Comparison of ENCODE assay signal across 11 cellular contexts in the genomic region with DNA sequence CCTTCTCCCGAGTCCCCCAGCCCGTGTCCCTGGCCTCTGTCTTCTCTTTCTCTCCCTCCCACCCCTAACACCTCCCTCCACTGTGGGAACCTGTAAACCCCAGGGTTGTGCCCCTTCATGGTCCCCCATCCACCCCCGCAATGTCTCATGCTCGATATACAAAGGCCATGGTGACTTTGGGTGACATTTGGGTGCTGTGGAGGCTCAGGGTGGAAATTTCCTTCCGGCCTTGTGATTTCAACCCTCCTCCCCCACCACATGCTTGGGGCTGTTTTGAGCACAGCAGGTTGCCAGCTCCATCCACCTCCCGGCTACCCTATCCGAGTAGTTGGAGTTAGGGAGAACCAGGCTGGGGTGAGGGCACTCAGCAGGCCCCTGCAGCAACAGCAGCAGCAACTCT. TPM values are rescaled to one million over a fixed set of nuclear protein-coding genes. Genes with fewer than 3 reads are reported as not detected.
DNase-seq lines count a peak whose midpoint lies in the region; ATAC-seq lines count a peak whose summit lies in the region.
"Had no signal": no experiment of that assay in that cellular context is flagged by ENCODE, and none has a peak within 500 bp of the region (broad histone marks: within the 10 kb centered on the region; RNA-seq: fewer than 3 reads in every experiment).

No MANE protein-coding gene starts in this region.

- DNase-seq in T-cell (peak in 18 of 34 experiments; percentile 10 to 45 (median 25)), NCI-H82 treated with DMSO at 0.1 percent for 48 hours (lab: John Stamatoyannopoulos, UW; ENCODE audit: unreplicated experiment) (no peak), left colon (no peak)
- DNase-seq in activated T-cell treated with anti-CD3 and anti-CD28 coated beads, Interleukin-2, amount 50 U/mL, for 24 hours, result peak; percentile 70
- no peak for DNase-seq in natural killer cell treated with Interleukin-12 subunit alpha and Interleukin-12 subunit beta and Interleukin-15 and Interleukin-18, amount 100 ng/mL, for 72 hours (ENCODE audit: low spot score)
- DNase-seq in stimulated activated naive B cell treated with anti-CD40 and anti-IgM and Interleukin-4, amounts not matched to agents 10 μg/mL and 1 μg/mL and 100 μg/mL, for 72 hours, result peak; percentile 29
- DNase-seq: colonic mucosa, heart right ventricle, NCI-H2081 treated with DMSO at 0.1 percent for 48 hours had no signal

- H3K4me3 Mint-ChIP-seq in T-cell, result peak overlapping the region in 1 of 3 donors; percentile 46
- H3K4me3 Mint-ChIP-seq in activated T-cell treated with anti-CD3 and anti-CD28 coated beads, Interleukin-2, amount 50 U/mL, for 24 hours, result peak overlapping the region; percentile 38
- peak overlapping the region; percentile 48 for H3K4me3 Mint-ChIP-seq in natural killer cell treated with Interleukin-12 subunit alpha and Interleukin-12 subunit beta and Interleukin-15 and Interleukin-18, amount 100 ng/mL, for 72 hours
- H3K4me3 Mint-ChIP-seq in stimulated activated naive B cell treated with anti-CD40 and anti-IgM and Interleukin-4, amounts not matched to agents 10 μg/mL and 1 μg/mL and 100 μg/mL, for 72 hours, result no peak overlapping the region

- H3K27me3 Mint-ChIP-seq in T-cell, result no peaks in the 10 kb centered on the region
- no peaks in the 10 kb centered on the region for H3K27me3 Mint-ChIP-seq in activated T-cell treated with anti-CD3 and anti-CD28 coated beads, Interleukin-2, amount 50 U/mL, for 24 hours
- H3K27me3 Mint-ChIP-seq in natural killer cell treated with Interleukin-12 subunit alpha and Interleukin-12 subunit beta and Interleukin-15 and Interleukin-18, amount 100 ng/mL, for 72 hours, result no peaks in the 10 kb centered on the region
- H3K27me3 Mint-ChIP-seq in stimulated activated naive B cell treated with anti-CD40 and anti-IgM and Interleukin-4, amounts not matched to agents 10 μg/mL and 1 μg/mL and 100 μg/mL, for 72 hours, result no peaks in the 10 kb centered on the region

- peak; percentile 36 to 58 (median 46) for ATAC-seq in T-cell (replicated peaks in 1 of 4)
- peak in 1 of 2 donors; percentile 41 for ATAC-seq in natural killer cell treated with Interleukin-12 subunit alpha and Interleukin-12 subunit beta and Interleukin-15 and Interleukin-18, amount 100 ng/mL, for 72 hours
- peak; percentile 45 to 60 for ATAC-seq in stimulated activated naive B cell treated with anti-CD40 and anti-IgM and Interleukin-4, amounts not matched to agents 10 μg/mL and 1 μg/mL and 100 μg/mL, for 72 hours (replicated peaks)
- ATAC-seq in HG02763 (IDR thresholded peaks at IDR 0.05; ENCODE audit: unreplicated experiment), result no peak
- ATAC-seq in HG02981 (IDR thresholded peaks at IDR 0.05; ENCODE audit: unreplicated experiment), result no peak
- no peak for ATAC-seq in left colon
- ATAC-seq: heart right ventricle had no signal

- H3K4me1 Mint-ChIP-seq in T-cell, result peaks cover 40 to 64% (median 58%) of the 10 kb centered on the region in 3 donors
- peaks cover 83% of the 10 kb centered on the region for H3K4me1 Mint-ChIP-seq in activated T-cell treated with anti-CD3 and anti-CD28 coated beads, Interleukin-2, amount 50 U/mL, for 24 hours (ENCODE audit: low read depth)
- H3K4me1 Mint-ChIP-seq in natural killer cell treated with Interleukin-12 subunit alpha and Interleukin-12 subunit beta and Interleukin-15 and Interleukin-18, amount 100 ng/mL, for 72 hours (ENCODE audit: low read depth in 2 of 2), result peaks cover 52 to 57% of the 10 kb centered on the region in 2 donors
- H3K4me1 Mint-ChIP-seq in stimulated activated naive B cell treated with anti-CD40 and anti-IgM and Interleukin-4, amounts not matched to agents 10 μg/mL and 1 μg/mL and 100 μg/mL, for 72 hours, result peaks cover 50 to 62% of the 10 kb centered on the region in 2 donors

- peaks cover 33% of the 10 kb centered on the region for H3K36me3 Mint-ChIP-seq in T-cell
- H3K36me3 Mint-ChIP-seq in activated T-cell treated with anti-CD3 and anti-CD28 coated beads, Interleukin-2, amount 50 U/mL, for 24 hours (ENCODE audit: low read depth), result peaks cover 99% of the 10 kb centered on the region
- H3K36me3 Mint-ChIP-seq in natural killer cell treated with Interleukin-12 subunit alpha and Interleukin-12 subunit beta and Interleukin-15 and Interleukin-18, amount 100 ng/mL, for 72 hours, result peaks cover 6% of the 10 kb centered on the region
- H3K36me3 Mint-ChIP-seq in stimulated activated naive B cell treated with anti-CD40 and anti-IgM and Interleukin-4, amounts not matched to agents 10 μg/mL and 1 μg/mL and 100 μg/mL, for 72 hours, result peaks cover 73 to 76% of the 10 kb centered on the region in 2 donors

- intact Hi-C loops in left colon (cut with DNase I, micrococcal nuclease), result no loop called here

- CTCF ChIA-PET in T-cell (lab: Charles Lee), result no interaction called here

- H3K9me3 Mint-ChIP-seq in T-cell, result no peaks in the 10 kb centered on the region
- no peaks in the 10 kb centered on the region for H3K9me3 Mint-ChIP-seq in activated T-cell treated with anti-CD3 and anti-CD28 coated beads, Interleukin-2, amount 50 U/mL, for 24 hours
- H3K9me3 Mint-ChIP-seq in natural killer cell treated with Interleukin-12 subunit alpha and Interleukin-12 subunit beta and Interleukin-15 and Interleukin-18, amount 100 ng/mL, for 72 hours, result no peaks in the 10 kb centered on the region
- H3K9me3 Mint-ChIP-seq in stimulated activated naive B cell treated with anti-CD40 and anti-IgM and Interleukin-4, amounts not matched to agents 10 μg/mL and 1 μg/mL and 100 μg/mL, for 72 hours, result no peaks in the 10 kb centered on the region

- peak overlapping the region; percentile 81 to 86 for H3K27ac Mint-ChIP-seq in T-cell
- H3K27ac Mint-ChIP-seq in activated T-cell treated with anti-CD3 and anti-CD28 coated beads, Interleukin-2, amount 50 U/mL, for 24 hours, result peak overlapping the region; percentile 91
- peak overlapping the region; percentile 74 to 81 for H3K27ac Mint-ChIP-seq in natural killer cell treated with Interleukin-12 subunit alpha and Interleukin-12 subunit beta and Interleukin-15 and Interleukin-18, amount 100 ng/mL, for 72 hours
- peak overlapping the region; percentile 60 for H3K27ac Mint-ChIP-seq in stimulated activated naive B cell treated with anti-CD40 and anti-IgM and Interleukin-4, amounts not matched to agents 10 μg/mL and 1 μg/mL and 100 μg/mL, for 72 hours

- POLR2A ChIA-PET in T-cell (lab: Charles Lee), result no interaction called here

RNA-seq across cellular contexts. Expression of a gene that starts 25.7 kb away (rescaled TPM):
- total RNA-seq in T-cell (10 to 100 TPM; 73.5 to 85.9 (median 75.8) TPM), left colon (10 to 100 TPM; 76.1 to 99.9 TPM)
- total RNA-seq in natural killer cell treated with Interleukin-12 subunit alpha and Interleukin-12 subunit beta and Interleukin-15 and Interleukin-18, amount 100 ng/mL, for 72 hours, result 10 to 100 TPM; 41.8 to 71.7 TPM

RNA-seq across cellular contexts. Expression of a gene that starts 37.3 kb away (rescaled TPM):
- total RNA-seq in T-cell (100 to 1,000 TPM in 2 of 5 donors, 10 to 100 TPM in 3; 55.0 to 130 (median 99.6) TPM), left colon (10 to 100 TPM; 18.6 to 28.3 TPM)
- total RNA-seq in natural killer cell treated with Interleukin-12 subunit alpha and Interleukin-12 subunit beta and Interleukin-15 and Interleukin-18, amount 100 ng/mL, for 72 hours, result 100 to 1,000 TPM; 452 to 479 TPM

Comparison
In these comparisons a context has a peak if more than half of its experiments do, and no peak if none do; other contexts are left out.
1. ATAC-seq: peak in T-cell (4 of 4) and stimulated activated naive B cell treated with anti-CD40 and anti-IgM and Interleukin-4, amounts not matched to agents 10 μg/mL and 1 μg/mL and 100 μg/mL, for 72 hours (2 of 2); none in HG02763 (single experiment), HG02981 (single experiment) and left colon (single experiment).
2. DNase-seq: peak in T-cell (18 of 34), activated T-cell treated with anti-CD3 and anti-CD28 coated beads, Interleukin-2, amount 50 U/mL, for 24 hours (single experiment) and stimulated activated naive B cell treated with anti-CD40 and anti-IgM and Interleukin-4, amounts not matched to agents 10 μg/mL and 1 μg/mL and 100 μg/mL, for 72 hours (single experiment); none in natural killer cell treated with Interleukin-12 subunit alpha and Interleukin-12 subunit beta and Interleukin-15 and Interleukin-18, amount 100 ng/mL, for 72 hours (single experiment), NCI-H82 treated with DMSO at 0.1 percent for 48 hours (single experiment) and left colon (0 of 2).
3. H3K4me3 Mint-ChIP-seq: peak in activated T-cell treated with anti-CD3 and anti-CD28 coated beads, Interleukin-2, amount 50 U/mL, for 24 hours (single experiment) and natural killer cell treated with Interleukin-12 subunit alpha and Interleukin-12 subunit beta and Interleukin-15 and Interleukin-18, amount 100 ng/mL, for 72 hours (single experiment); none in stimulated activated naive B cell treated with anti-CD40 and anti-IgM and Interleukin-4, amounts not matched to agents 10 μg/mL and 1 μg/mL and 100 μg/mL, for 72 hours (0 of 2).
4. Peak in every context shown above with its lines, with median percentiles within 50 percentile points of each other: H3K27ac Mint-ChIP-seq.